12 cellular contexts compared by ENCODE assay signal in the genomic region with DNA sequence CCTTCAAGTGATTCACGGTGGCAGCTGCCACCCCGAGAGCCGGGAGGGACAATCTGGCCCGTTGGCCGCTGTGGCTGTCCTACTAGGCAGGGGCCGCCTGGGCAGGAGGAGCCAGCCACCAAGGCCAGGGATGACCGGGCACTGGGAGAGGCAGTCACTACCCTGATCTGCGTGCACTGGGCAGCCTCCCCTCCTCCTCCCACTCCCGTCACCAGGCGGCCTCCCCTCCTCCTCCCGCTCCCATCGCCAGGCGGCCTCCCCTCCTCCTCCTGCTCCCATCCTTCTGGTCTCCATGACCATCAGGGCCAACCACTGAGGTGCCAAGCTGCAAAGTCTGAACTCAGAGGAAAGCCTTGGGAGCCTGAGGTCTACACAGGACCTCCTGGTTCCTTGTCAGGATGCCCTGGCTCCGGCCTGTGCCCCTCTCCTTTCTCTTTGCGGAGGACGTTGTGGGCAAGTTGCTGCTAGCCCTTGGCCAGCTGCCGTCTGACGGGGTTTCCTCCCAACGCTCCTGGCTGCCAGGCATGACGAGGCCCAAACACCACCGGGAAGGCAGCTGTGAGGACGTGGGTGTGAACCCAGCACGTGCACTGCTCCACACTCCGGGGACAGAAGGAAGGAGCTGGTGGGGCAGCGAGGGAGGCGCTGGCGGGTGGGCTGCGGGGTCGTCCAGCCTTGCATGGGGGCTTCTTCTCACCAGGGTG.
A peak's percentile ranks its signal among the peaks of the same experiment; 100 is the strongest.
DNase-seq lines count a peak whose midpoint lies in the region; ATAC-seq and TF ChIP-seq lines count a peak whose summit lies in the region.
"Had no signal": no experiment of that assay in that cellular context is flagged by ENCODE, and none has a peak within 500 bp of the region (broad histone marks: within the 10 kb centered on the region; RNA-seq: fewer than 3 reads in every experiment).

No MANE protein-coding gene starts in this region.

- H2AFZ ChIP-seq in neuronal stem cell (ENCODE audit: low read length) = no peak overlapping the region

- 94% methylated on average over 23 of the region's 29 CpGs for WGBS in esophagus muscularis mucosa
- no CpG with 5 or more reads among the region's 29 CpGs for WGBS in neuronal stem cell (ENCODE audit: extremely low coverage in 2 of 2, insufficient read length in 2 of 2, insufficient replicate concordance in 1 of 2), 2 donors

- H3K4me3 ChIP-seq in BLaER1 treated with 17β-estradiol and CSF1 and Interleukin-3, amounts not matched to agents 10 nM and 100 nM = no peak overlapping the region
- H3K4me3 ChIP-seq in Peyer's patch (no peak overlapping the region), esophagus muscularis mucosa (no peak overlapping the region), neuronal stem cell (ENCODE audit: low read length in 2 of 2) (no peak overlapping the region)
- H3K4me3 ChIP-seq: smooth muscle cell had no signal

- H3K14ac ChIP-seq in neuronal stem cell (ENCODE audit: low read length) = no peak overlapping the region

- H4K8ac ChIP-seq in neuronal stem cell (ENCODE audit: low read depth, low read length) = no peak overlapping the region

- peak in 2 of 3 donors; percentile 30 to 36 for DNase-seq in Peyer's patch
- DNase-seq in esophagus muscularis mucosa (ENCODE audit: extremely low spot score) = no peak
- no peak for DNase-seq in neuronal stem cell (ENCODE audit: low spot score)
- no peak for DNase-seq in ecto neural progenitor cell (ENCODE audit: low spot score)
- DNase-seq: NCI-H1048, NCI-H345 had no signal

- peaks cover 9 to 57% (median 44%) of the 10 kb centered on the region in 10 experiments; a peak in 19 of 20 replicates for H3K4me1 ChIP-seq in BLaER1 treated with 17β-estradiol and CSF1 and Interleukin-3, amounts not matched to agents 10 nM and 100 nM
- H3K4me1 ChIP-seq in Peyer's patch (no peaks in the 10 kb centered on the region), esophagus muscularis mucosa (no peaks in the 10 kb centered on the region), neuronal stem cell (ENCODE audit: control insufficient read depth in 2 of 2, insufficient read depth in 1 of 2, low read depth in 1 of 2, low read length in 2 of 2) (peaks cover 2% of the 10 kb centered on the region in 2 donors)

- ATAC-seq in HG03139 (IDR thresholded peaks at IDR 0.05; ENCODE audit: unreplicated experiment) = no peak
- ATAC-seq in HG03457 (IDR thresholded peaks at IDR 0.05; ENCODE audit: unreplicated experiment) = no peak
- ATAC-seq in GM19467 (IDR thresholded peaks at IDR 0.05; ENCODE audit: unreplicated experiment) = no peak
- ATAC-seq: Panc1 had no signal

- no peaks in the 10 kb centered on the region for H4K20me1 ChIP-seq in BLaER1 treated with 17β-estradiol and CSF1 and Interleukin-3, amounts not matched to agents 10 nM and 100 nM

- H3K23ac ChIP-seq in neuronal stem cell (ENCODE audit: low read depth, low read length, poor library complexity) = peak overlapping the region; percentile 49

- H3K9ac ChIP-seq in BLaER1 treated with 17β-estradiol and CSF1 and Interleukin-3, amounts not matched to agents 10 nM and 100 nM = 0 out of 22 replicates have a peak overlapping the region, but pooled peaks of 1 of the 11 experiments have one; percentile 16
- H3K9ac ChIP-seq in neuronal stem cell (ENCODE audit: low read depth, low read length, poor library complexity) = peak overlapping the region; percentile 9

- peak overlapping the region; percentile 65 for H3K18ac ChIP-seq in neuronal stem cell (ENCODE audit: low read length)

- intact Hi-C loops in esophagus muscularis mucosa (cut with DNase I) = no loop called here

- peak overlapping the region; percentile 90 for H2BK15ac ChIP-seq in neuronal stem cell (ENCODE audit: low read length)

- H4K91ac ChIP-seq in neuronal stem cell (ENCODE audit: low read depth, low read length, poor library complexity) = peak overlapping the region; percentile 22

- no peaks in the 10 kb centered on the region for H3K36me3 ChIP-seq in BLaER1 treated with 17β-estradiol and CSF1 and Interleukin-3, amounts not matched to agents 10 nM and 100 nM
- H3K36me3 ChIP-seq in Peyer's patch (no peaks in the 10 kb centered on the region), esophagus muscularis mucosa (no peaks in the 10 kb centered on the region), neuronal stem cell (replicated peaks in 1 of 2; ENCODE audit: control insufficient read depth in 2 of 2, insufficient read depth in 2 of 2, low read length in 2 of 2) (no peaks in the 10 kb centered on the region)

- 0 out of 22 replicates have a peak overlapping the region, but pooled peaks of 1 of the 11 experiments have one; percentile 22 for H3K27ac ChIP-seq in BLaER1 treated with 17β-estradiol and CSF1 and Interleukin-3, amounts not matched to agents 10 nM and 100 nM
- peak overlapping the region in 2 of 4 donors; percentile 15 to 36 for H3K27ac ChIP-seq in Peyer's patch
- H3K27ac ChIP-seq in esophagus muscularis mucosa (replicated peaks in 1 of 4) = peak overlapping the region; percentile 35 to 65 (median 58)
- no peak overlapping the region for H3K27ac ChIP-seq in neuronal stem cell (replicated peaks; ENCODE audit: low read length)

- peaks cover 0 to 9% (median 0%) of the 10 kb centered on the region in 11 experiments; a peak in 3 of 22 replicates for H3K27me3 ChIP-seq in BLaER1 treated with 17β-estradiol and CSF1 and Interleukin-3, amounts not matched to agents 10 nM and 100 nM
- H3K27me3 ChIP-seq in Peyer's patch = no peaks in the 10 kb centered on the region
- H3K27me3 ChIP-seq in esophagus muscularis mucosa = peaks cover 0 to 43% (median 0%) of the 10 kb centered on the region in 4 donors
- H3K27me3 ChIP-seq in neuronal stem cell (ENCODE audit: control insufficient read depth in 3 of 3, insufficient read depth in 3 of 3, low read depth in 1 of 3, low read length in 3 of 3) = peaks cover 0 to 26% (median 0%) of the 10 kb centered on the region in 3 experiments

- no peak overlapping the region for H2BK120ac ChIP-seq in neuronal stem cell (ENCODE audit: low read depth, low read length)

- H2AK5ac ChIP-seq in neuronal stem cell (ENCODE audit: low read depth, low read length) = peak overlapping the region; percentile 83

- TF ChIP-seq CTCF in Peyer's patch (IDR thresholded peaks at IDR 0.05) (no peak), esophagus muscularis mucosa (IDR thresholded peaks at IDR 0.05) (no peak)

- H3K4me2 ChIP-seq in BLaER1 treated with 17β-estradiol and CSF1 and Interleukin-3, amounts not matched to agents 10 nM and 100 nM = peak overlapping the region in 10 of 11 experiments; percentile 23 to 83 (median 67); a peak in 19 of 22 replicates
- no peak overlapping the region for H3K4me2 ChIP-seq in neuronal stem cell (ENCODE audit: insufficient read depth, low read length, poor library complexity, severe bottlenecking)
- H3K4me2 ChIP-seq: smooth muscle cell had no signal

- H3K4ac ChIP-seq in neuronal stem cell (ENCODE audit: low read length) = no peak overlapping the region

- no peaks in the 10 kb centered on the region for H3K79me1 ChIP-seq in neuronal stem cell (ENCODE audit: low read depth, low read length)

- H2BK12ac ChIP-seq in neuronal stem cell (ENCODE audit: low read length) = peak overlapping the region; percentile 98

- TF ChIP-seq POLR2A in Peyer's patch (IDR thresholded peaks at IDR 0.05) (no peak), esophagus muscularis mucosa (IDR thresholded peaks at IDR 0.05; ENCODE audit: low read depth) (no peak)

- peaks cover 0 to 6% (median 0%) of the 10 kb centered on the region in 11 experiments; a peak in 4 of 22 replicates for H3K9me3 ChIP-seq in BLaER1 treated with 17β-estradiol and CSF1 and Interleukin-3, amounts not matched to agents 10 nM and 100 nM (replicated peaks in 1 of 11)
- H3K9me3 ChIP-seq in Peyer's patch = no peaks in the 10 kb centered on the region
- no peaks in the 10 kb centered on the region for H3K9me3 ChIP-seq in esophagus muscularis mucosa
- no peaks in the 10 kb centered on the region for H3K9me3 ChIP-seq in neuronal stem cell (replicated peaks in 1 of 2; ENCODE audit: control insufficient read depth in 2 of 2, insufficient read depth in 1 of 2, low read depth in 1 of 2, low read length in 2 of 2)

- peak overlapping the region; percentile 19 for H2BK5ac ChIP-seq in neuronal stem cell (ENCODE audit: low read length)

- TF ChIP-seq EP300 in esophagus muscularis mucosa (IDR thresholded peaks at IDR 0.05) = no peak

Comparison
In these comparisons a context has a peak if more than half of its experiments do, and no peak if none do; other contexts are left out.
1. DNase-seq: peak in Peyer's patch (2 of 3); none in esophagus muscularis mucosa (single experiment), neuronal stem cell (single experiment) and ecto neural progenitor cell (single experiment).